8 cellular contexts compared by ENCODE assay signal in the genomic region with DNA sequence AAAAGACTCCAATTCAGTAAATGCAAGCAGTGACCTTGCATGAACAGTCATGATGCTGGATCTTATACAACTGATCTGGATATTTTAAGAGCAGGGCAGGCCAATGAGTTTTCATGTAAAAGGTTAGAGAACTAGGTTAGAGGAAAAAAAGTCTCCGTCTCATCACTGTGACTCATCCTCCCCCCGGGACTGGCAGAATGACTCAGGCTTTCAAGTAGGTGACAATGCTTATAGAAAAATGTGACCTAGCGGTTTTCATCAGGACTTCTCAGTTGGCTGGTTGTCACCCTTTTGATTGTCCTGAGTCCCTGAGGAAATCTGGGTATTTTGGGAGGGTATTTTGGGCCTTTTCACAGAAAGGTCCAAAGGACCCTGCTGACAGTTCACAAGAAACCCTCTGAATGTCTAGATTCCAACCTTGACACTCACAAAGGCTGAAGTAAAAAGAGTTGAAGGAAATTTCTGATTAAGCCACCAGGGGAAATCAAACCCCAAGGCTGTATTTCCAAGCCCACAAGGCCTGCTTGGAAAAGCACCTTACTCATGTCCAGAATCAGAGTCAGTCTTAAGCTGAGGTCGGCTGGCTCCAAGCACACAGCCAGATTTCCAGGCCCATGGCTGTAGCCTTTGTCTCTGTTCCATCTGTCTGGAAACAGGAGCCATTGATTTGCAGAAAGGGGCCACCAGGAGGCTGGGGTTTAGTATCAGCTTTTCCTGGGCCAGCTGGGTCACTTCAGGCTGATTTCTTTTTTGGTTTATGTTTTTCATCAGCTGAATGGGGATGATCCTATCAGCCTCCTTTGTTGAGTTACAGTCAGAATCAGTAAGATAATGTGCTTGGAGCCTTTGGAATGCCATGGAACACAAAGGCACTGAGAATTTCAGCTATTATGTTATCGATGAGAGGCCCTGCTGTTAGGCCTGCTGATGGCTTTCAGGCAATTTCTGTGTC.
A peak's percentile ranks its signal among the peaks of the same experiment; 100 is the strongest.
DNase-seq lines count a peak whose midpoint lies in the region; ATAC-seq and TF ChIP-seq lines count a peak whose summit lies in the region.

No MANE protein-coding gene starts in this region.

- POLR2A ChIA-PET in PC-3 (lab: Charles Lee; ENCODE audit: unreplicated experiment): no interaction called here

- H3K4me3 Mint-ChIP-seq in activated naive CD4-positive, alpha-beta T cell treated with anti-CD3 and anti-CD28 coated beads for 36 hours: no peak overlapping the region

- H3K9me3 ChIP-seq in PC-3 (ENCODE audit: low read length) (no peaks in the 10 kb centered on the region), ectodermal cell (ENCODE audit: control insufficient read depth, low read length) (no peaks in the 10 kb centered on the region), osteoblast (ENCODE audit: low read depth, low read length) (no peaks in the 10 kb centered on the region)

- peak overlapping the region; percentile 87 for H3K27ac ChIP-seq in PC-3 (ENCODE audit: low read length)
- H3K27ac ChIP-seq in ectodermal cell (ENCODE audit: insufficient read depth, low read depth, low read length, poor library complexity, severe bottlenecking): peak overlapping the region; percentile 76
- H3K27ac ChIP-seq in osteoblast (ENCODE audit: low read depth, low read length): peak overlapping the region; percentile 80

- no peaks in the 10 kb centered on the region for H4K20me1 ChIP-seq in PC-3 (ENCODE audit: low read length)
- H4K20me1 ChIP-seq in osteoblast (ENCODE audit: insufficient read depth, low read length): no peaks in the 10 kb centered on the region

- H2AFZ ChIP-seq in PC-3 (ENCODE audit: low read length) (no peak overlapping the region), osteoblast (ENCODE audit: low read length) (peak overlapping the region; percentile 29)

- H3K9me3 Mint-ChIP-seq in activated naive CD4-positive, alpha-beta T cell treated with anti-CD3 and anti-CD28 coated beads for 36 hours: no peaks in the 10 kb centered on the region

- H3K27ac Mint-ChIP-seq in activated naive CD4-positive, alpha-beta T cell treated with anti-CD3 and anti-CD28 coated beads for 36 hours: no peak overlapping the region

- H3K27me3 ChIP-seq in PC-3 (ENCODE audit: low read length) (no peaks in the 10 kb centered on the region), ectodermal cell (ENCODE audit: control insufficient read depth, insufficient read depth, low read length, poor library complexity, severe bottlenecking) (no peaks in the 10 kb centered on the region), osteoblast (ENCODE audit: insufficient read depth, low read length) (peaks cover 3% of the 10 kb centered on the region)

- H3K9me2 ChIP-seq in PC-3 (replicated peaks; ENCODE audit: low read length): no peaks in the 10 kb centered on the region

- peaks cover 6% of the 10 kb centered on the region for H3K4me1 Mint-ChIP-seq in activated naive CD4-positive, alpha-beta T cell treated with anti-CD3 and anti-CD28 coated beads for 36 hours (ENCODE audit: low read depth)

- peaks cover 9% of the 10 kb centered on the region for H3K27me3 Mint-ChIP-seq in activated naive CD4-positive, alpha-beta T cell treated with anti-CD3 and anti-CD28 coated beads for 36 hours (ENCODE audit: low read depth)

- H3K4me2 ChIP-seq in PC-3 (ENCODE audit: low read length) (peak overlapping the region; percentile 30), osteoblast (ENCODE audit: insufficient read depth, low read length) (peak overlapping the region; percentile 30)

- no TSS peak for BruUV-seq in PC-3 (replicated peaks; lab: Mats Ljungman, UMichigan)

- H3K79me2 ChIP-seq in PC-3 (ENCODE audit: low read length) (no peaks in the 10 kb centered on the region), osteoblast (ENCODE audit: insufficient read depth, low read length) (no peaks in the 10 kb centered on the region)

- H3K36me3 ChIP-seq in PC-3 (ENCODE audit: low read depth, low read length): no peaks in the 10 kb centered on the region
- no peaks in the 10 kb centered on the region for H3K36me3 ChIP-seq in ectodermal cell (ENCODE audit: control insufficient read depth, insufficient read depth, low read length)
- no peaks in the 10 kb centered on the region for H3K36me3 ChIP-seq in osteoblast (ENCODE audit: insufficient read depth, low read length)

- no peak overlapping the region; the same call in 1 of the 2 replicates for H3K9ac ChIP-seq in PC-3 (ENCODE audit: low read length)

- WGBS in ectodermal cell, 2 experiments: 50 to 52% methylated on average over 5 of the region's 5 CpGs

- H3K4me3 ChIP-seq in PC-3 (ENCODE audit: low read length): no peak overlapping the region
- no peak overlapping the region for H3K4me3 ChIP-seq in ectodermal cell (ENCODE audit: insufficient read depth, low read depth, low read length)
- no peak overlapping the region for H3K4me3 ChIP-seq in osteoblast (ENCODE audit: insufficient read depth, low read length)

- DNase-seq in activated naive CD4-positive, alpha-beta T cell treated with anti-CD3 and anti-CD28 coated beads for 36 hours: peak; percentile 64
- no peak for DNase-seq in activated naive CD4-positive, alpha-beta T cell treated with anti-CD3 and anti-CD28 coated beads, Interleukin-2, amount 50 U/mL, for 16 hours
- DNase-seq in PC-3 (peak; percentile 94), osteoblast (ENCODE audit: insufficient read length, low spot score, missing footprints) (peak; percentile 67), midbrain (lab: John Stamatoyannopoulos, UW) (no peak), NCI-H345 (lab: John Stamatoyannopoulos, UW) (no peak)

- peak; percentile 93 for ATAC-seq in HG02870 (IDR thresholded peaks at IDR 0.05; ENCODE audit: unreplicated experiment)
- ATAC-seq in PC-3: peak; percentile 95

- no peaks in the 10 kb centered on the region for H3F3A ChIP-seq in PC-3 (ENCODE audit: low read length, unreplicated experiment)

- peaks cover 22% of the 10 kb centered on the region for H3K4me1 ChIP-seq in PC-3 (ENCODE audit: insufficient read depth, low read length)
- peaks cover 13% of the 10 kb centered on the region for H3K4me1 ChIP-seq in ectodermal cell (ENCODE audit: control insufficient read depth, insufficient read depth, low read length)
- H3K4me1 ChIP-seq in osteoblast (ENCODE audit: insufficient read depth, low read length): peaks cover 32% of the 10 kb centered on the region

- CTCF ChIA-PET in activated naive CD4-positive, alpha-beta T cell treated with anti-CD3 and anti-CD28 coated beads for 36 hours (lab: Charles Lee): no interaction called here
- CTCF ChIA-PET in PC-3 (lab: Charles Lee): no interaction called here

- H3K36me3 Mint-ChIP-seq in activated naive CD4-positive, alpha-beta T cell treated with anti-CD3 and anti-CD28 coated beads for 36 hours (ENCODE audit: low read depth): no peaks in the 10 kb centered on the region

- intact Hi-C loops in activated naive CD4-positive, alpha-beta T cell treated with anti-CD3 and anti-CD28 coated beads for 36 hours (cut with micrococcal nuclease): loop anchor here (10.0 kb wide), 1 partner anchor 862 kb away; no protein-coding TSS in a partner anchor
- intact Hi-C loops in PC-3 (cut with micrococcal nuclease): loop anchor here (1.0 kb wide), 2 partner anchors 60 to 195 kb away; no protein-coding TSS in a partner anchor

- peak; percentile 27; the same call in 1 of the 2 replicates for TF ChIP-seq CTCF in PC-3 (conservative IDR thresholded peaks at IDR 0.05; ENCODE audit: low read depth, low read length)
- TF ChIP-seq CTCF in osteoblast (IDR thresholded peaks at IDR 0.05; ENCODE audit: extremely low read depth, low read depth, low read length): peak; percentile 46

Comparison
In these comparisons a context has a peak if more than half of its experiments do, and no peak if none do; other contexts are left out.
1. DNase-seq: peak in activated naive CD4-positive, alpha-beta T cell treated with anti-CD3 and anti-CD28 coated beads for 36 hours (single experiment), PC-3 (single experiment) and osteoblast (single experiment); none in activated naive CD4-positive, alpha-beta T cell treated with anti-CD3 and anti-CD28 coated beads, Interleukin-2, amount 50 U/mL, for 16 hours (single experiment), midbrain (single experiment) and NCI-H345 (single experiment).
2. Peak in every context shown above with its lines, with median percentiles within 50 percentile points of each other: H3K27ac ChIP-seq.